Comparison of ENCODE assay signal across 2 cellular contexts in the genomic region with DNA sequence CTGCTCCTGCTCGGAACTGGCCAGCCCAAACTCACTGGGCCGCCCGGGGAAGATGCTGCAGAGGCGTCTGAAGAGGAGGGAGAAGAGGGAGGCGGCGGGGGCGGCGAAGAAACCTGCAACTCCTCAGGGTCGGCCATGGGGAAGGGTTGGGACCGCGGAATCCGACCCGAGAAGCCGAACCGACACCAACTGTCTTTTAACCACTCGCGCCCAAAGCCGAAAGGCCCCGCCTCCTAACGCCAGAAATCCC.
TF ChIP-seq lines count a peak whose summit lies in the region.

C4orf46 (minus strand) TSS at position 223 of the 250 bp plus-strand sequence; CDS start at position 137, 86 bp downstream.

TF ChIP-seq in SK-N-SH, 30 proteins besides CTCF, POLR2A, EP300 and RAD21 (continued from another document):
- no peak for TF ChIP-seq SIN3A (IDR thresholded peaks at IDR 0.05; ENCODE audit: borderline replicate concordance, low read depth, low read length)
- TF ChIP-seq ELF1 (IDR thresholded peaks at IDR 0.05), result no peak
- TF ChIP-seq CHD2 (IDR thresholded peaks at IDR 0.05; ENCODE audit: low read length, partially characterized antibody), result no peak
- TF ChIP-seq MXI1 (IDR thresholded peaks at IDR 0.05; ENCODE audit: low read depth, low read length), result no peak
- no peak for TF ChIP-seq RCOR1 (IDR thresholded peaks at IDR 0.05; ENCODE audit: low read length)
- TF ChIP-seq REST (IDR thresholded peaks at IDR 0.05; ENCODE audit: low read depth, low read length), result no peak
- TF ChIP-seq POLR2AphosphoS5 (IDR thresholded peaks at IDR 0.05; ENCODE audit: low read depth, low read length), result peak; percentile 57; the same call in 1 of the 2 replicates
- TF ChIP-seq GATA2 (CRISPR knock-in tag; IDR thresholded peaks at IDR 0.05), result no peak
- TF ChIP-seq TCF12 (IDR thresholded peaks at IDR 0.05), result no peak
- no peak for TF ChIP-seq USF1 (IDR thresholded peaks at IDR 0.05; ENCODE audit: borderline replicate concordance, low read depth)
TF ChIP-seq in SK-N-SH: peak in this region for 2.

TF ChIP-seq in SK-N-SH treated with all-trans-retinoic acid at 6 μM for 48 hours, 23 proteins besides CTCF, POLR2A, EP300 and RAD21 (continued from another document):
- TF ChIP-seq, protein P1, sequence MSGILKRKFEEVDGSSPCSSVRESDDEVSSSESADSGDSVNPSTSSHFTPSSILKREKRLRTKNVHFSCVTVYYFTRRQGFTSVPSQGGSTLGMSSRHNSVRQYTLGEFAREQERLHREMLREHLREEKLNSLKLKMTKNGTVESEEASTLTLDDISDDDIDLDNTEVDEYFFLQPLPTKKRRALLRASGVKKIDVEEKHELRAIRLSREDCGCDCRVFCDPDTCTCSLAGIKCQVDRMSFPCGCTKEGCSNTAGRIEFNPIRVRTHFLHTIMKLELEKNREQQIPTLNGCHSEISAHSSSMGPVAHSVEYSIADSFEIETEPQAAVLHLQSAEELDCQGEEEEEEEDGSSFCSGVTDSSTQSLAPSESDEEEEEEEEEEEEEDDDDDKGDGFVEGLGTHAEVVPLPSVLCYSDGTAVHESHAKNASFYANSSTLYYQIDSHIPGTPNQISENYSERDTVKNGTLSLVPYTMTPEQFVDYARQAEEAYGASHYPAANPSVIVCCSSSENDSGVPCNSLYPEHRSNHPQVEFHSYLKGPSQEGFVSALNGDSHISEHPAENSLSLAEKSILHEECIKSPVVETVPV (CRISPR knock-in tag; IDR thresholded peaks at IDR 0.05), result no peak
